Comparison of ENCODE assay signal across 1 cellular context in the genomic region with DNA sequence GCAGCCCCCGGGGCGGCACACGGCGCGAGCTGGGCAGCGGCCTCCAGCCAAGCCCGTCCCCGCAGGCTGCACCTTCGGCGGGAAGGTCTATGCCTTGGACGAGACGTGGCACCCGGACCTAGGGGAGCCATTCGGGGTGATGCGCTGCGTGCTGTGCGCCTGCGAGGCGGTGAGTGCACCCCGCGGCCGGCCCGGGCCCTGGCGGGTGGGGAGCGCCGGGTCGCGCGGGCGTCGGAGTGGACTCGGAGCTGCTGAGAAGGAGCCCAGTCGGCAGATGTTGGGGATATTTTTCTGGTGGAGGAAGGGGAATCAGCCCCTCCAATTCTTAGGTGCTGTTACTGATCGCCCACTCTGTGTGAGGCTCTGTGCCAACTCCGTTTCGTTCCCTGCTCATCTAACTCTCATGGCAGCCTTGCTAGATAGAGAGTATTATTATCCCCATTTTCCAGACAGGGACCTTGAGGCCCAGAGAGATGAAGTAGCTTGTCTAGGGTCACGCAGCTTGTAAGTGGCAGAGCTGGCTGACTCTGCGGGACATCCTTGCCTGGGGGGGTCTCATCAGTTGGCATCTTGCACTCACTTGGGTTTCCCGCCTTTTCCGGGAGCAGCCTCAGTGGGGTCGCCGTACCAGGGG.
TF ChIP-seq lines count a peak whose summit lies in the region.

No MANE protein-coding gene starts in this region.

TF ChIP-seq in SK-N-SH, 30 proteins besides CTCF, POLR2A, EP300 and RAD21 (continued from another document):
- TF ChIP-seq, protein P1, sequence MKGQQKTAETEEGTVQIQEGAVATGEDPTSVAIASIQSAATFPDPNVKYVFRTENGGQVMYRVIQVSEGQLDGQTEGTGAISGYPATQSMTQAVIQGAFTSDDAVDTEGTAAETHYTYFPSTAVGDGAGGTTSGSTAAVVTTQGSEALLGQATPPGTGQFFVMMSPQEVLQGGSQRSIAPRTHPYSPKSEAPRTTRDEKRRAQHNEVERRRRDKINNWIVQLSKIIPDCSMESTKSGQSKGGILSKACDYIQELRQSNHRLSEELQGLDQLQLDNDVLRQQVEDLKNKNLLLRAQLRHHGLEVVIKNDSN (IDR thresholded peaks at IDR 0.05; ENCODE audit: borderline replicate concordance, low read depth): no peak
- TF ChIP-seq RFX5 (IDR thresholded peaks at IDR 0.05; ENCODE audit: low read length): no peak
- TF ChIP-seq, protein P2, sequence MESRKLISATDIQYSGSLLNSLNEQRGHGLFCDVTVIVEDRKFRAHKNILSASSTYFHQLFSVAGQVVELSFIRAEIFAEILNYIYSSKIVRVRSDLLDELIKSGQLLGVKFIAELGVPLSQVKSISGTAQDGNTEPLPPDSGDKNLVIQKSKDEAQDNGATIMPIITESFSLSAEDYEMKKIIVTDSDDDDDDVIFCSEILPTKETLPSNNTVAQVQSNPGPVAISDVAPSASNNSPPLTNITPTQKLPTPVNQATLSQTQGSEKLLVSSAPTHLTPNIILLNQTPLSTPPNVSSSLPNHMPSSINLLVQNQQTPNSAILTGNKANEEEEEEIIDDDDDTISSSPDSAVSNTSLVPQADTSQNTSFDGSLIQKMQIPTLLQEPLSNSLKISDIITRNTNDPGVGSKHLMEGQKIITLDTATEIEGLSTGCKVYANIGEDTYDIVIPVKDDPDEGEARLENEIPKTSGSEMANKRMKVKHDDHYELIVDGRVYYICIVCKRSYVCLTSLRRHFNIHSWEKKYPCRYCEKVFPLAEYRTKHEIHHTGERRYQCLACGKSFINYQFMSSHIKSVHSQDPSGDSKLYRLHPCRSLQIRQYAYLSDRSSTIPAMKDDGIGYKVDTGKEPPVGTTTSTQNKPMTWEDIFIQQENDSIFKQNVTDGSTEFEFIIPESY (IDR thresholded peaks at IDR 0.05; ENCODE audit: borderline replicate concordance, low read depth): no peak
- TF ChIP-seq FOXM1 (IDR thresholded peaks at IDR 0.05; ENCODE audit: low read depth): no peak
- no peak for TF ChIP-seq NFIC (IDR thresholded peaks at IDR 0.05; ENCODE audit: borderline replicate concordance)
- TF ChIP-seq, protein P3, sequence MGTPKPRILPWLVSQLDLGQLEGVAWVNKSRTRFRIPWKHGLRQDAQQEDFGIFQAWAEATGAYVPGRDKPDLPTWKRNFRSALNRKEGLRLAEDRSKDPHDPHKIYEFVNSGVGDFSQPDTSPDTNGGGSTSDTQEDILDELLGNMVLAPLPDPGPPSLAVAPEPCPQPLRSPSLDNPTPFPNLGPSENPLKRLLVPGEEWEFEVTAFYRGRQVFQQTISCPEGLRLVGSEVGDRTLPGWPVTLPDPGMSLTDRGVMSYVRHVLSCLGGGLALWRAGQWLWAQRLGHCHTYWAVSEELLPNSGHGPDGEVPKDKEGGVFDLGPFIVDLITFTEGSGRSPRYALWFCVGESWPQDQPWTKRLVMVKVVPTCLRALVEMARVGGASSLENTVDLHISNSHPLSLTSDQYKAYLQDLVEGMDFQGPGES (IDR thresholded peaks at IDR 0.05; ENCODE audit: low read depth, low read length): no peak
- TF ChIP-seq POLR2AphosphoS5 (IDR thresholded peaks at IDR 0.05; ENCODE audit: low read depth, low read length): no peak
- no peak for TF ChIP-seq GABPA (IDR thresholded peaks at IDR 0.05; ENCODE audit: low read depth)
- TF ChIP-seq CHD2 (IDR thresholded peaks at IDR 0.05; ENCODE audit: low read length, partially characterized antibody): no peak
TF ChIP-seq in SK-N-SH: peak in this region for 0.
